In genomic region chr5:73447234-73448071, GRCh38 we compare ENCODE assay signal across 8 cellular contexts. TPM values are rescaled to one million over a fixed set of nuclear protein-coding genes. Genes with fewer than 3 reads are reported as not detected.
A peak's percentile ranks its signal among the peaks of the same experiment; 100 is the strongest.
DNase-seq lines count a peak whose midpoint lies in the region; ATAC-seq, FAIRE-seq and TF ChIP-seq lines count a peak whose summit lies in the region.

No MANE protein-coding gene starts in this region.

- ATAC-seq in A549 (peak; percentile 18 to 47; a peak in 5 of 6 replicates), HG02840 (IDR thresholded peaks at IDR 0.05; ENCODE audit: low FRiP score, unreplicated experiment) (no peak), GM19328 (IDR thresholded peaks at IDR 0.05; ENCODE audit: unreplicated experiment) (no peak)

- H3K4me1 ChIP-seq in A549 (peaks cover 19% of the 10 kb centered on the region), parathyroid adenoma (no peaks in the 10 kb centered on the region)

- peaks cover 29% of the 10 kb centered on the region for H3K27me3 ChIP-seq in parathyroid adenoma (ENCODE audit: control insufficient read depth, insufficient read depth, low read length)

- TF ChIP-seq CTCF in A549 (IDR thresholded peaks at IDR 0.05) (no peak), parathyroid adenoma (IDR thresholded peaks at IDR 0.05) (no peak)

- H3K27ac ChIP-seq in A549 (peak overlapping the region; percentile 89 to 94), parathyroid adenoma (no peak overlapping the region)

- CTCF ChIA-PET in A549 (lab: Yijun Ruan, JAX): interaction anchor here (0.8 to 5.4 kb wide), 15 partner anchors 9 to 332 kb away, joined by 3 to 155 read pairs (median 4); partner anchors contain the start of gene BTF3

- H3K4me3 ChIP-seq in A549: peak overlapping the region; percentile 67
- no peak overlapping the region for H3K4me3 ChIP-seq in parathyroid adenoma (ENCODE audit: low read depth, low read length)

- peak overlapping the region; percentile 61 for H2AFZ ChIP-seq in parathyroid adenoma

- TF ChIP-seq RAD21 in A549 (conservative IDR thresholded peaks at IDR 0.05 in 1 of 2, IDR thresholded peaks at IDR 0.05 in 1 of 2): no peak

- H3K9me3 ChIP-seq in A549: no peaks in the 10 kb centered on the region
- no peaks in the 10 kb centered on the region for H3K9me3 ChIP-seq in parathyroid adenoma (ENCODE audit: control insufficient read depth, low read length)

- WGBS in A549 (ENCODE audit: missing lambda C conversion rate): under 1% methylated on average over 39 of the region's 127 CpGs

- DNase-seq in A549 (ENCODE audit: low read depth in 1 of 2, low spot score in 1 of 2) (peak in 1 of 2 experiments; percentile 70), GM12891 (ENCODE audit: insufficient read length, low spot score) (no peak), NCI-H1092 (lab: John Stamatoyannopoulos, UW) (peak; percentile 23), fibroblast of peridontal ligament (ENCODE audit: extremely low read depth) (peak; percentile 59)
- DNase-seq in activated CD8-positive, alpha-beta memory T cell treated with anti-CD3 and anti-CD28 coated beads, Interleukin-2, amount 50 U/mL, for 4 hours: peak; percentile 41

- TF ChIP-seq POLR2A in A549 (IDR thresholded peaks at IDR 0.05; ENCODE audit: low read length): no peak; the same call in 1 of the 2 replicates
- TF ChIP-seq POLR2A in GM12891 (IDR thresholded peaks at IDR 0.05; ENCODE audit: low read depth, low read length): no peak

- no peaks in the 10 kb centered on the region for H3K79me2 ChIP-seq in parathyroid adenoma

- no peaks in the 10 kb centered on the region for H3K36me3 ChIP-seq in parathyroid adenoma (ENCODE audit: control insufficient read depth, insufficient read depth, low read length)

- peak overlapping the region; percentile 98 for H3K4me2 ChIP-seq in A549
- peak overlapping the region; percentile 35 for H3K4me2 ChIP-seq in parathyroid adenoma (ENCODE audit: low read length)

- FAIRE-seq in A549 (lab: Jason Lieb, UNC) (no peak), GM12891 (lab: Jason Lieb, UNC) (peak; percentile 47)

- POLR2A ChIA-PET in A549 (lab: Yijun Ruan, JAX): interaction anchor here (0.8 to 5.3 kb wide), 8 partner anchors 9 to 491 kb away, joined by 3 to 86 read pairs (median 8); partner anchors contain the start of genes BTF3 and FCHO2

- TF ChIP-seq EP300 in A549 (IDR thresholded peaks at IDR 0.05): no peak

- no peak overlapping the region for H3K9ac ChIP-seq in parathyroid adenoma

TF ChIP-seq in A549, 52 proteins besides CTCF, POLR2A, EP300 and RAD21:
- TF ChIP-seq MAX (IDR thresholded peaks at IDR 0.05): peak; percentile 47; the same call in 1 of the 2 replicates
- TF ChIP-seq, protein P1, sequence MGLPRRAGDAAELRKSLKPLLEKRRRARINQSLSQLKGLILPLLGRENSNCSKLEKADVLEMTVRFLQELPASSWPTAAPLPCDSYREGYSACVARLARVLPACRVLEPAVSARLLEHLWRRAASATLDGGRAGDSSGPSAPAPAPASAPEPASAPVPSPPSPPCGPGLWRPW (IDR thresholded peaks at IDR 0.05): no peak
TF ChIP-seq in A549: peak in this region for 1.

TF ChIP-seq in GM12891, 5 proteins besides CTCF, POLR2A, EP300 and RAD21:
- TF ChIP-seq SPI1 (IDR thresholded peaks at IDR 0.05; ENCODE audit: low read depth, low read length) (no peak), POLR2AphosphoS5 (IDR thresholded peaks at IDR 0.05; ENCODE audit: low read depth, low read length) (no peak), PAX5 (IDR thresholded peaks at IDR 0.05; ENCODE audit: insufficient read depth, low read length, severe bottlenecking) (no peak), TAF1 (IDR thresholded peaks at IDR 0.05; ENCODE audit: low read depth, low read length) (no peak), POU2F2 (IDR thresholded peaks at IDR 0.05; ENCODE audit: low read depth, low read length) (no peak)

RNA-seq across cellular contexts. Expression of gene FOXD1, which starts 1.1 kb away (rescaled TPM):
- polyA plus RNA-seq in A549 (2011; rRNA removed): 1.8 and 2.2 TPM in 2 replicates
- 4.2 and 6.1 TPM in 2 replicates for polyA plus RNA-seq in A549 (2012; cell fraction: cytosol; rRNA removed)
- 4.1 and 4.4 TPM in 2 replicates for polyA plus RNA-seq in A549 (2012; cell fraction: nucleus; rRNA removed)
- polyA plus RNA-seq in A549 (2017; fragmentation: RNase III; extraction: RNeasy Plus Mini Kit Qiagen cat#74134 plus additional on column Dnase treatment): 7.1 to 9.5 TPM (median 8.2 TPM) in 3 replicates
- 0.83 and 0.97 TPM in 2 replicates for polyA minus RNA-seq in A549 (2011; rRNA and poly(A)+ RNA removed)
- polyA plus RNA-seq in GM12891 (2012; ENCODE audit: low read depth, missing spikeins): 0.04 TPM

RNA-seq across cellular contexts. Expression of gene BTF3, which starts 50.8 kb away (rescaled TPM):
- 905 and 1,048 TPM in 2 replicates for polyA plus RNA-seq in A549 (2011; rRNA removed)
- polyA plus RNA-seq in A549 (2012; cell fraction: cytosol; rRNA removed): 392 and 461 TPM in 2 replicates
- polyA plus RNA-seq in A549 (2012; cell fraction: nucleus; rRNA removed): 138 and 209 TPM in 2 replicates
- 1,119 to 1,187 TPM (median 1,159 TPM) in 3 replicates for polyA plus RNA-seq in A549 (2017; fragmentation: RNase III; extraction: RNeasy Plus Mini Kit Qiagen cat#74134 plus additional on column Dnase treatment)
- 402 and 503 TPM in 2 replicates for polyA minus RNA-seq in A549 (2011; rRNA and poly(A)+ RNA removed)
- polyA plus RNA-seq in GM12891 (2012; ENCODE audit: low read depth, missing spikeins): 946 TPM

Comparison
In these comparisons a context has a peak if more than half of its experiments do, and no peak if none do; other contexts are left out.
1. ATAC-seq: peak in A549 (2 of 2); none in HG02840 (single experiment) and GM19328 (single experiment).